In the genomic region with DNA sequence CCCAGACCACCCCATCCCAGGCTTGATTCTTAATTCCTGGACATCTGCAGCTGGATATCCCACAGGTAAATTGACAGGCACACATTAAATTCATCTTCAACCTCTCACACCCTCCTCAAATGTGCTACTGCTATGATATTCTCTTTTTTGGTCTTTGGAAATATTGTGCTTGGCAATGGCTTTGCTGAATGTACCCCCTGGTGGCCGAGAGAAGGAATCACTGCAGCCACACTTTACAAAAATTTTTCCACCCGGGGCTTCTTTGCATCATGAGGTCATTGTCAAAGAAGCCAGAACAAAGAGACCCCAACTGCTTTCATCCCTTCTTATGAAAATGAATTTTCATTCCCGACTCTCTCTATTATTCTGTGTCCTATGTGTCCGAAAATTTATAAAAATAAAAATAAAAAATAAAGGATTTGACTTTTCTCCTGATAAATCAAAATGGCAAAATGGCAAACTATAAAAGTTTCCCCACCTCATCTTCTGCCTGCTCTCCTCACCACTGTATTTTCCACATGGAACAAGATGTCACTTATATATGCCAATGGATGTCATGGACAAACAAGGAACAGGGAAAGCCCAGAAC, we compare ENCODE assay signal across 8 cellular contexts. TPM values are rescaled to one million over a fixed set of nuclear protein-coding genes. Genes with fewer than 3 reads are reported as not detected.
DNase-seq lines count a peak whose midpoint lies in the region; ATAC-seq and TF ChIP-seq lines count a peak whose summit lies in the region.

No MANE protein-coding gene starts in this region.

- H3K9me3 ChIP-seq in Karpas-422 (ENCODE audit: low read length) (no peaks in the 10 kb centered on the region), ascending aorta (no peaks in the 10 kb centered on the region)

- H3K36me3 ChIP-seq in Karpas-422 (ENCODE audit: insufficient read depth, low read length) (no peaks in the 10 kb centered on the region), ascending aorta (no peaks in the 10 kb centered on the region)

- H3K9ac ChIP-seq in Karpas-422 (ENCODE audit: low read length) = no peak overlapping the region

- no peak overlapping the region for H3K4me2 ChIP-seq in Karpas-422 (ENCODE audit: low read depth, low read length, poor library complexity, severe bottlenecking)

- H2AFZ ChIP-seq in Karpas-422 (ENCODE audit: low read length) = no peak overlapping the region

- ATAC-seq in GM19043 (IDR thresholded peaks at IDR 0.05; ENCODE audit: low read depth, unreplicated experiment) = peak; percentile 92
- no peak for ATAC-seq in HG02970 (IDR thresholded peaks at IDR 0.05; ENCODE audit: low FRiP score, unreplicated experiment)

- H4K20me1 ChIP-seq in Karpas-422 (ENCODE audit: insufficient read depth, low read depth, low read length) = no peaks in the 10 kb centered on the region

- H3K4me3 ChIP-seq in Karpas-422 (ENCODE audit: low read length) = no peak overlapping the region
- H3K4me3 ChIP-seq in ascending aorta = no peak overlapping the region

- H3K27ac ChIP-seq in Karpas-422 (ENCODE audit: low read length) (no peak overlapping the region), ascending aorta (no peak overlapping the region)

- H3K27me3 ChIP-seq in Karpas-422 (ENCODE audit: low read length) (no peaks in the 10 kb centered on the region), ascending aorta (no peaks in the 10 kb centered on the region)

- intact Hi-C loops in ascending aorta (cut with DNase I) = loop anchor here (2.0 kb wide), 1 partner anchor 116 kb away; no protein-coding TSS in a partner anchor

- H3K4me1 ChIP-seq in Karpas-422 (ENCODE audit: low read length) (peaks cover 20% of the 10 kb centered on the region), ascending aorta (peaks cover 0 to 2% of the 10 kb centered on the region in 2 donors)

- TF ChIP-seq CTCF in ascending aorta (IDR thresholded peaks at IDR 0.05) = peak; percentile 52 to 78 (median 68)

- H3K79me2 ChIP-seq in Karpas-422 (ENCODE audit: low read length) = no peaks in the 10 kb centered on the region

- H3K9me2 ChIP-seq in Karpas-422 (replicated peaks; ENCODE audit: insufficient read depth, low read length) = no peaks in the 10 kb centered on the region

- DNase-seq in CMK (ENCODE audit: low read depth) (peak; percentile 9), Karpas-422 (peak; percentile 75), ascending aorta (ENCODE audit: low spot score in 2 of 2) (no peak), left kidney (ENCODE audit: low read depth, low spot score) (peak; percentile 59), NCI-H1048 (lab: John Stamatoyannopoulos, UW) (no peak), cerebellar nuclear complex (lab: John Stamatoyannopoulos, UW) (no peak)

RNA-seq across cellular contexts. Expression of a gene that starts 15.0 kb away (rescaled TPM):
- total RNA-seq in Karpas-422 (2014; rRNA removed; shearing (Covaris generic); ENCODE audit: low replicate concordance) = not detected in 2 replicates
- 35.8 TPM for total RNA-seq in ascending aorta

RNA-seq across cellular contexts. Expression of a gene that starts 17.9 kb away (rescaled TPM):
- not detected in 2 replicates for total RNA-seq in Karpas-422 (2014; rRNA removed; shearing (Covaris generic); ENCODE audit: low replicate concordance)
- not detected for total RNA-seq in ascending aorta

Comparison
In these comparisons a context has a peak if more than half of its experiments do, and no peak if none do; other contexts are left out.
1. DNase-seq: peak in CMK (single experiment), Karpas-422 (single experiment) and left kidney (single experiment); none in ascending aorta (0 of 2), NCI-H1048 (single experiment) and cerebellar nuclear complex (0 of 2).
2. RNA of a gene that starts 15.0 kb away (total RNA-seq): 35.8 TPM in ascending aorta (single experiment); not detected in Karpas-422; every median in the first group is over 10 times any median in the second.